Comparison of ENCODE assay signal across 9 cellular contexts in genomic region chrX:155086202-155086840, GRCh38. TPM values are rescaled to one million over a fixed set of nuclear protein-coding genes. Genes with fewer than 3 reads are reported as not detected.
DNase-seq lines count a peak whose midpoint lies in the region; ATAC-seq lines count a peak whose summit lies in the region.
"Had no signal": no experiment of that assay in that cellular context is flagged by ENCODE, and none has a peak within 500 bp of the region (broad histone marks: within the 10 kb centered on the region; RNA-seq: fewer than 3 reads in every experiment).

No MANE protein-coding gene starts in this region.

- no peaks in the 10 kb centered on the region for H3K27me3 ChIP-seq in right cardiac atrium (ENCODE audit: control insufficient read depth, insufficient read depth)
- H3K27me3 ChIP-seq: SJSA1 had no signal

- ATAC-seq in right cardiac atrium (peak; percentile 36 to 51), HG03095 (IDR thresholded peaks at IDR 0.05; ENCODE audit: unreplicated experiment) (no peak), HG03457 (IDR thresholded peaks at IDR 0.05; ENCODE audit: unreplicated experiment) (no peak)

- no peaks in the 10 kb centered on the region for H3K4me1 ChIP-seq in right cardiac atrium (ENCODE audit: control insufficient read depth, insufficient read depth, low read length)
- H3K4me1 ChIP-seq: SJSA1 had no signal

- no peak overlapping the region for H3K27ac ChIP-seq in right cardiac atrium (ENCODE audit: low read length)
- H3K27ac ChIP-seq: SJSA1 had no signal

- intact Hi-C loops in right cardiac atrium (cut with DNase I), result no loop called here

- WGBS in right cardiac atrium, result 82% methylated on average over 24 of the region's 24 CpGs

- H3K4me3 ChIP-seq in right cardiac atrium (ENCODE audit: low read length), result no peak overlapping the region
- H3K4me3 ChIP-seq: SJSA1 had no signal

- DNase-seq in EL (peak; percentile 31), M059J (ENCODE audit: low read depth) (peak; percentile 34), activated T-cell treated with anti-CD3 and anti-CD28 coated beads for 4 hours (peak; percentile 14), right cardiac atrium (peak in 2 of 3 donors; percentile 29 to 42), AG08396 (ENCODE audit: low spot score) (no peak)
- DNase-seq in stimulated activated CD4-positive, alpha-beta T cell treated with anti-CD3 and anti-CD28 coated beads, Interleukin-4, amount 100 ng/mL, for 48 hours (ENCODE audit: low read depth in 2 of 2), result peak; percentile 18 to 25

- no peaks in the 10 kb centered on the region for H3K9me3 ChIP-seq in right cardiac atrium (ENCODE audit: control insufficient read depth, low read length)
- H3K9me3 ChIP-seq: SJSA1 had no signal

RNA-seq across cellular contexts. Expression of gene BRCC3, which starts 15.0 kb away (rescaled TPM):
- 14.5 and 26.9 TPM in 2 replicates for total RNA-seq in M059J (2014; rRNA removed; shearing (Covaris generic))
- total RNA-seq in right cardiac atrium, result 10 to 100 TPM; 11.7 to 15.0 (median 13.7) TPM
- polyA plus RNA-seq in right cardiac atrium, result 6.3 TPM

RNA-seq across cellular contexts. Expression of gene CMC4, which starts 15.4 kb away (rescaled TPM):
- 46.7 and 57.6 TPM in 2 replicates for total RNA-seq in M059J (2014; rRNA removed; shearing (Covaris generic))
- total RNA-seq in right cardiac atrium, result 10 to 100 TPM; 18.8 to 24.0 (median 21.0) TPM
- 56.3 TPM for polyA plus RNA-seq in right cardiac atrium

RNA-seq across cellular contexts. Expression of gene MTCP1, which starts 15.4 kb away (rescaled TPM):
- total RNA-seq in M059J (2014; rRNA removed; shearing (Covaris generic)), result 3.8 and 11.6 TPM in 2 replicates
- total RNA-seq in right cardiac atrium, result 10 to 100 TPM; 46.1 to 61.0 (median 57.6) TPM
- 95.3 TPM for polyA plus RNA-seq in right cardiac atrium

RNA-seq across cellular contexts. Expression of gene FUNDC2, which starts 59.7 kb away (rescaled TPM):
- total RNA-seq in M059J (2014; rRNA removed; shearing (Covaris generic)), result 88.9 and 139 TPM in 2 replicates
- 100 to 1,000 TPM; 262 to 345 (median 281) TPM for total RNA-seq in right cardiac atrium
- polyA plus RNA-seq in right cardiac atrium, result 384 TPM

Comparison
In these comparisons a context has a peak if more than half of its experiments do, and no peak if none do; other contexts are left out.
1. ATAC-seq: peak in right cardiac atrium (2 of 2); none in HG03095 (single experiment) and HG03457 (single experiment).